In genomic region chr5:141880961-141881801, GRCh38 we compare ENCODE assay signal across 15 cellular contexts. TPM values are rescaled to one million over a fixed set of nuclear protein-coding genes. Genes with fewer than 3 reads are reported as not detected.
DNase-seq lines count a peak whose midpoint lies in the region; ATAC-seq and TF ChIP-seq lines count a peak whose summit lies in the region.
"Had no signal": no experiment of that assay in that cellular context is flagged by ENCODE, and none has a peak within 500 bp of the region (broad histone marks: within the 10 kb centered on the region; RNA-seq: fewer than 3 reads in every experiment).

No MANE protein-coding gene starts in this region.

- CTCF ChIA-PET in GM10248 (lab: Yijun Ruan, JAX): interaction anchor here (0.7 to 8.4 kb wide), 22 partner anchors 10 to 216 kb away, joined by 3 to 158 read pairs (median 5); partner anchors contain the start of genes DELE1, PCDH12 and RNF14

- peak overlapping the region; percentile 66 for H3K4me3 ChIP-seq in iPS-20b (ENCODE audit: low read length)

- H3K27ac Mint-ChIP-seq in HFFc6 (no peak overlapping the region), brain (peak overlapping the region; percentile 73 to 99 (median 89))
- H3K27ac Mint-ChIP-seq in stimulated activated effector memory CD8-positive, alpha-beta T cell treated with anti-CD3 and anti-CD28 coated beads, Interleukin-12 subunit alpha, Interleukin-12 subunit beta, amount 100 ng/mL, for 72 hours: peak overlapping the region; percentile 43
- H3K27ac Mint-ChIP-seq: stimulated activated naive CD8-positive, alpha-beta T cell treated with anti-CD3 and anti-CD28 coated beads, Interleukin-15, Interleukin-2, amounts not matched to agents 100 ng/mL and 50 ng/mL, for 24 hours had no signal

- H3K36me3 ChIP-seq in iPS-20b (ENCODE audit: insufficient read depth, low read depth, low read length): no peaks in the 10 kb centered on the region

- ATAC-seq in stimulated activated effector memory CD8-positive, alpha-beta T cell treated with anti-CD3 and anti-CD28 coated beads, Interleukin-12 subunit alpha, Interleukin-12 subunit beta, amount 100 ng/mL, for 72 hours: no peak
- ATAC-seq in HG03460 (IDR thresholded peaks at IDR 0.05; ENCODE audit: unreplicated experiment): no peak
- ATAC-seq: activated CD4-positive, CD25-positive, alpha-beta regulatory T cell treated with anti-CD3 and anti-CD28 coated beads, Interleukin-2, amount 50 U/mL, for 24 hours; natural killer cell had no signal

- no peak for TF ChIP-seq CTCF in HFFc6 (IDR thresholded peaks at IDR 0.05)
- no peak for TF ChIP-seq CTCF in brain (conservative IDR thresholded peaks at IDR 0.05)
- TF ChIP-seq CTCF in GM10248 (IDR thresholded peaks at IDR 0.05; ENCODE audit: control extremely low read depth, extremely low read depth, low read depth, missing control alignments): no peak

- H3K36me3 Mint-ChIP-seq in HFFc6 (ENCODE audit: low read depth): no peaks in the 10 kb centered on the region
- H3K36me3 Mint-ChIP-seq in brain: no peaks in the 10 kb centered on the region
- no peaks in the 10 kb centered on the region for H3K36me3 Mint-ChIP-seq in stimulated activated effector memory CD8-positive, alpha-beta T cell treated with anti-CD3 and anti-CD28 coated beads, Interleukin-12 subunit alpha, Interleukin-12 subunit beta, amount 100 ng/mL, for 72 hours
- H3K36me3 Mint-ChIP-seq: natural killer cell had no signal

- no peak overlapping the region; the same call in 1 of the 2 replicates for H3K9ac ChIP-seq in iPS-20b (ENCODE audit: low read depth, low read length)

- H3K4me3 Mint-ChIP-seq in HFFc6 (no peak overlapping the region), brain (peak overlapping the region; percentile 25 to 91 (median 67))
- no peak overlapping the region for H3K4me3 Mint-ChIP-seq in stimulated activated effector memory CD8-positive, alpha-beta T cell treated with anti-CD3 and anti-CD28 coated beads, Interleukin-12 subunit alpha, Interleukin-12 subunit beta, amount 100 ng/mL, for 72 hours
- H3K4me3 Mint-ChIP-seq: natural killer cell; stimulated activated naive CD8-positive, alpha-beta T cell treated with anti-CD3 and anti-CD28 coated beads, Interleukin-15, Interleukin-2, amounts not matched to agents 100 ng/mL and 50 ng/mL, for 24 hours had no signal

- no peak overlapping the region for H3K27ac ChIP-seq in iPS-20b (ENCODE audit: low read length)

- POLR2A ChIA-PET in GM10248 (lab: Yijun Ruan, JAX): interaction anchor here (1.1 kb wide), 1 partner anchor 43 kb away, joined by 3 read pairs; the partner anchor contains the start of gene DELE1

- H3K9me3 Mint-ChIP-seq in HFFc6 (no peaks in the 10 kb centered on the region), brain (no peaks in the 10 kb centered on the region)
- H3K9me3 Mint-ChIP-seq in stimulated activated effector memory CD8-positive, alpha-beta T cell treated with anti-CD3 and anti-CD28 coated beads, Interleukin-12 subunit alpha, Interleukin-12 subunit beta, amount 100 ng/mL, for 72 hours: no peaks in the 10 kb centered on the region
- H3K9me3 Mint-ChIP-seq: natural killer cell; stimulated activated naive CD8-positive, alpha-beta T cell treated with anti-CD3 and anti-CD28 coated beads, Interleukin-15, Interleukin-2, amounts not matched to agents 100 ng/mL and 50 ng/mL, for 24 hours had no signal

- peak; percentile 32 for DNase-seq in HFFc6
- DNase-seq in stimulated activated effector memory CD8-positive, alpha-beta T cell treated with anti-CD3 and anti-CD28 coated beads, Interleukin-12 subunit alpha, Interleukin-12 subunit beta, amount 100 ng/mL, for 72 hours (ENCODE audit: low spot score in 2 of 2): no peak
- DNase-seq in activated CD4-positive, alpha-beta T cell treated with anti-CD3 and anti-CD28 coated beads, Interleukin-2, amount 50 U/mL, for 48 hours: no peak
- DNase-seq in GM10248 (ENCODE audit: extremely low spot score): no peak
- DNase-seq: activated effector memory CD4-positive, alpha-beta T cell treated with anti-CD3 and anti-CD28 coated beads, Interleukin-2, amount 50 U/mL, for 16 hours; hippocampal formation; IMR-90; natural killer cell; NCI-H2029; stimulated activated CD4-positive, alpha-beta T cell treated with anti-CD3 and anti-CD28 coated beads, Interleukin-2, amount 100 ng/mL, for 24 hours had no signal

- no peaks in the 10 kb centered on the region for H3K9me3 ChIP-seq in iPS-20b (ENCODE audit: insufficient read depth, low read depth, low read length)

- H3K27me3 ChIP-seq in iPS-20b (ENCODE audit: insufficient read depth, low read length): peaks cover 48% of the 10 kb centered on the region

- peaks cover 18% of the 10 kb centered on the region for H3K4me1 Mint-ChIP-seq in HFFc6 (ENCODE audit: low read depth)
- peaks cover 69% of the 10 kb centered on the region for H3K4me1 Mint-ChIP-seq in brain
- H3K4me1 Mint-ChIP-seq in stimulated activated effector memory CD8-positive, alpha-beta T cell treated with anti-CD3 and anti-CD28 coated beads, Interleukin-12 subunit alpha, Interleukin-12 subunit beta, amount 100 ng/mL, for 72 hours: peaks cover 35% of the 10 kb centered on the region

- H3K27me3 Mint-ChIP-seq in HFFc6 (ENCODE audit: insufficient read depth) (peaks cover 48% of the 10 kb centered on the region), brain (peaks cover 17% of the 10 kb centered on the region)

- peaks cover 41% of the 10 kb centered on the region for H3K4me1 ChIP-seq in iPS-20b (ENCODE audit: insufficient read depth, low read length)

RNA-seq across cellular contexts. Expression of gene PCDH1, which starts 3.0 kb away (rescaled TPM):
- total RNA-seq in HFFc6 (2021; fragmentation: NEBNext Ultra II Directional; extraction: Animal tissue kit (Norgen Biotek cat#: 25700)): under 1 TPM in 5 of 6 experiments, not detected in 1; 0.07 to 0.18 (median 0.07) TPM
- 35.4 TPM for polyA plus RNA-seq in brain (ENCODE audit: insufficient read depth, low read depth, low replicate concordance)

RNA-seq across cellular contexts. Expression of gene DELE1, which starts 42.5 kb away (rescaled TPM):
- total RNA-seq in HFFc6 (2021; fragmentation: NEBNext Ultra II Directional; extraction: Animal tissue kit (Norgen Biotek cat#: 25700)): 10 to 100 TPM; 44.4 to 54.2 (median 46.7) TPM
- 25.2 TPM for polyA plus RNA-seq in brain (ENCODE audit: insufficient read depth, low read depth, low replicate concordance)

Comparison
In these comparisons a context has a peak if more than half of its experiments do, and no peak if none do; other contexts are left out.
1. H3K4me3 Mint-ChIP-seq: peak in brain (5 of 5); none in HFFc6 (single experiment) and stimulated activated effector memory CD8-positive, alpha-beta T cell treated with anti-CD3 and anti-CD28 coated beads, Interleukin-12 subunit alpha, Interleukin-12 subunit beta, amount 100 ng/mL, for 72 hours (single experiment).